In the genomic region with DNA sequence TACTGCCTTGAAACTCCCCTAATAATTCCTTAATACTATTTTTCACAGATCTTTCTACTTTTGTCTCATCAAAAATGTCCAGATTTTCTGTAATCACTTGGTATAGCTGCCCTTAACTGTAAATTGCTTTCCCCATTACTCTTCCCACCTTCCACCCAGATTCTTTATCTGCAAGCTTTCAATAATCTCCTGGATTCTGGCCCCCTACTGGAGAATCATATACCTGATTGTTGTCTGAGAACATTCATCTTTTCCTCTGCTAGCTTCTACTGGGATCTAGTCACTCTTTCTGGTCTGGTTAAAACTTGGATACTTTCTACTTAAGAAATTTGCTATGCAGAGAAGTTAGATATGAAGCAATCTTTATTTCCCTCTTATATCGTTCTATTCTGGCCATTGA, we compare ENCODE assay signal across 21 cellular contexts.
DNase-seq lines count a peak whose midpoint lies in the region; ATAC-seq and TF ChIP-seq lines count a peak whose summit lies in the region.
"Had no signal": no experiment of that assay in that cellular context is flagged by ENCODE, and none has a peak within 500 bp of the region (broad histone marks: within the 10 kb centered on the region; RNA-seq: fewer than 3 reads in every experiment).

No MANE protein-coding gene starts in this region.

- CTCF ChIA-PET in Calu3 (lab: Charles Lee), result no interaction called here
- CTCF ChIA-PET in activated CD4-positive, alpha-beta memory T cell treated with anti-CD3 and anti-CD28 coated beads for 36 hours (lab: Charles Lee), result no interaction called here

- H3K27me3 ChIP-seq in DND-41 (ENCODE audit: insufficient read depth, low read length, poor library complexity) (no peaks in the 10 kb centered on the region), right lobe of liver (peaks cover 0 to 4% of the 10 kb centered on the region in 2 donors)
- H3K27me3 ChIP-seq: esophagus squamous epithelium, spleen, thyroid gland had no signal

- no peaks in the 10 kb centered on the region for H4K20me1 ChIP-seq in DND-41 (ENCODE audit: insufficient read depth, low read length)

- no peaks in the 10 kb centered on the region for H3K4me1 ChIP-seq in DND-41 (ENCODE audit: insufficient read depth, low read length)
- H3K4me1 ChIP-seq in right lobe of liver, result no peaks in the 10 kb centered on the region
- H3K4me1 ChIP-seq: BLaER1 treated with 17β-estradiol and CSF1 and Interleukin-3, amounts not matched to agents 10 nM and 100 nM; esophagus squamous epithelium; psoas muscle; spleen; thyroid gland had no signal

- no peak overlapping the region for H2AFZ ChIP-seq in DND-41 (ENCODE audit: low read depth, low read length)

- H3K36me3 ChIP-seq in DND-41 (ENCODE audit: insufficient read depth, low read length) (no peaks in the 10 kb centered on the region), right lobe of liver (no peaks in the 10 kb centered on the region)
- H3K36me3 ChIP-seq: BLaER1 treated with 17β-estradiol and CSF1 and Interleukin-3, amounts not matched to agents 10 nM and 100 nM; esophagus squamous epithelium; spleen; thyroid gland had no signal

- no peaks in the 10 kb centered on the region for H3K79me2 ChIP-seq in DND-41 (ENCODE audit: insufficient read depth, low read length)

- H3K4me2 ChIP-seq in DND-41 (ENCODE audit: insufficient read depth, low read length), result no peak overlapping the region
- H3K4me2 ChIP-seq: BLaER1 treated with 17β-estradiol and CSF1 and Interleukin-3, amounts not matched to agents 10 nM and 100 nM had no signal

- intact Hi-C loops in right lobe of liver (cut with DNase I) (no loop called here), Calu3 (cut with micrococcal nuclease; ENCODE audit: unreplicated experiment) (no loop called here)
- intact Hi-C loops in activated CD4-positive, alpha-beta memory T cell treated with anti-CD3 and anti-CD28 coated beads for 36 hours (cut with micrococcal nuclease), result no loop called here

- no peak overlapping the region for H3K27ac ChIP-seq in DND-41 (ENCODE audit: low read length)
- no peak overlapping the region for H3K27ac ChIP-seq in right lobe of liver
- H3K27ac ChIP-seq: BLaER1 treated with 17β-estradiol and CSF1 and Interleukin-3, amounts not matched to agents 10 nM and 100 nM; esophagus squamous epithelium; psoas muscle; spleen; thyroid gland had no signal

- H3K9me3 ChIP-seq in DND-41 (ENCODE audit: insufficient read depth, low read length, severe bottlenecking) (no peaks in the 10 kb centered on the region), right lobe of liver (no peaks in the 10 kb centered on the region)
- H3K9me3 ChIP-seq: BLaER1 treated with 17β-estradiol and CSF1 and Interleukin-3, amounts not matched to agents 10 nM and 100 nM; esophagus squamous epithelium; psoas muscle; spleen; thyroid gland had no signal

- TF ChIP-seq CTCF in DND-41 (IDR thresholded peaks at IDR 0.05; ENCODE audit: borderline replicate concordance, extremely low read depth, low read length, poor library complexity, severe bottlenecking) (peak; percentile 10), right lobe of liver (IDR thresholded peaks at IDR 0.05) (peak; percentile 13 to 40 (median 28)), Calu3 (IDR thresholded peaks at IDR 0.05; ENCODE audit: unreplicated experiment) (no peak), GM13976 (IDR thresholded peaks at IDR 0.05; ENCODE audit: borderline replicate concordance, control extremely low read depth, extremely low read depth, insufficient read depth, missing control alignments) (no peak)

- in situ Hi-C loops in KBM-7 (cut with MboI; ENCODE audit: low pct_unique_long_range_greater_than_20kb, low sequenced_read_pairs) (no loop called here), SK-MEL-5 (cut with HindIII; ENCODE audit: low pct_unique_long_range_greater_than_20kb, low sequenced_read_pairs) (no loop called here), GM13976 (cut with MboI; ENCODE audit: low sequenced_read_pairs, unreplicated experiment) (no loop called here)

- H3K4me3 Mint-ChIP-seq in Calu3 (ENCODE audit: low read depth, unreplicated experiment), result no peak overlapping the region
- no peak overlapping the region for H3K4me3 Mint-ChIP-seq in activated CD4-positive, alpha-beta memory T cell treated with anti-CD3 and anti-CD28 coated beads for 36 hours
- H3K4me3 Mint-ChIP-seq: activated B cell treated with CpG ODN at 0.5 μM for 24 hours; naive thymus-derived CD4-positive, alpha-beta T cell; stimulated activated memory B cell treated with anti-CD40 and anti-IgM and Interleukin-4, amounts not matched to agents 10 μg/mL and 1 μg/mL and 100 μg/mL, for 72 hours had no signal

- no TSS peak for BruUV-seq in Calu3 (replicated peaks; lab: Mats Ljungman, UMichigan)

- H3K27ac Mint-ChIP-seq in Calu3 (ENCODE audit: unreplicated experiment), result no peak overlapping the region
- no peak overlapping the region for H3K27ac Mint-ChIP-seq in activated CD4-positive, alpha-beta memory T cell treated with anti-CD3 and anti-CD28 coated beads for 36 hours
- H3K27ac Mint-ChIP-seq: activated B cell treated with CpG ODN at 0.5 μM for 24 hours; naive thymus-derived CD4-positive, alpha-beta T cell; stimulated activated memory B cell treated with anti-CD40 and anti-IgM and Interleukin-4, amounts not matched to agents 10 μg/mL and 1 μg/mL and 100 μg/mL, for 72 hours had no signal

- peaks cover 8% of the 10 kb centered on the region for H3K9me3 Mint-ChIP-seq in Calu3 (ENCODE audit: low read depth, unreplicated experiment)
- H3K9me3 Mint-ChIP-seq in activated CD4-positive, alpha-beta memory T cell treated with anti-CD3 and anti-CD28 coated beads for 36 hours, result no peaks in the 10 kb centered on the region

- no peaks in the 10 kb centered on the region for H3K4me1 Mint-ChIP-seq in Calu3 (ENCODE audit: low read depth, unreplicated experiment)
- H3K4me1 Mint-ChIP-seq in activated CD4-positive, alpha-beta memory T cell treated with anti-CD3 and anti-CD28 coated beads for 36 hours (ENCODE audit: low read depth), result no peaks in the 10 kb centered on the region
- H3K4me1 Mint-ChIP-seq: activated B cell treated with CpG ODN at 0.5 μM for 24 hours; naive thymus-derived CD4-positive, alpha-beta T cell; stimulated activated memory B cell treated with anti-CD40 and anti-IgM and Interleukin-4, amounts not matched to agents 10 μg/mL and 1 μg/mL and 100 μg/mL, for 72 hours had no signal

- H3K27me3 Mint-ChIP-seq in Calu3 (ENCODE audit: unreplicated experiment), result no peaks in the 10 kb centered on the region
- no peaks in the 10 kb centered on the region for H3K27me3 Mint-ChIP-seq in activated CD4-positive, alpha-beta memory T cell treated with anti-CD3 and anti-CD28 coated beads for 36 hours
- H3K27me3 Mint-ChIP-seq: activated B cell treated with CpG ODN at 0.5 μM for 24 hours; naive thymus-derived CD4-positive, alpha-beta T cell; stimulated activated memory B cell treated with anti-CD40 and anti-IgM and Interleukin-4, amounts not matched to agents 10 μg/mL and 1 μg/mL and 100 μg/mL, for 72 hours had no signal

- H3K4me3 ChIP-seq in DND-41 (ENCODE audit: low read depth in 1 of 2, low read length in 2 of 2) (no peak overlapping the region), right lobe of liver (no peak overlapping the region)
- H3K4me3 ChIP-seq: BLaER1 treated with 17β-estradiol and CSF1 and Interleukin-3, amounts not matched to agents 10 nM and 100 nM; esophagus squamous epithelium; psoas muscle; spleen; thyroid gland had no signal

- DNase-seq in DND-41, result no peak
- peak; percentile 1 for DNase-seq in KBM-7
- DNase-seq in SK-MEL-5 (ENCODE audit: low read depth, low spot score), result peak; percentile 14
- DNase-seq in right lobe of liver, result no peak
- no peak for DNase-seq in Calu3
- DNase-seq in activated CD4-positive, alpha-beta memory T cell treated with anti-CD3 and anti-CD28 coated beads for 36 hours, result no peak
- no peak for DNase-seq in GM13976 (ENCODE audit: low spot score)
- DNase-seq: activated B cell treated with CpG ODN at 0.5 μM for 24 hours; DMS79 treated with DMSO at 0.1 percent for 48 hours; esophagus squamous epithelium; MV-4-11; naive thymus-derived CD4-positive, alpha-beta T cell; NCI-H2081 treated with DMSO at 0.1 percent for 48 hours; NCI-H526 treated with DMSO at 0.1 percent for 48 hours; psoas muscle; spleen; T-helper 1 cell; thyroid gland had no signal

- no peaks in the 10 kb centered on the region for H3K36me3 Mint-ChIP-seq in Calu3 (ENCODE audit: insufficient read depth, unreplicated experiment)
- no peaks in the 10 kb centered on the region for H3K36me3 Mint-ChIP-seq in activated CD4-positive, alpha-beta memory T cell treated with anti-CD3 and anti-CD28 coated beads for 36 hours
- H3K36me3 Mint-ChIP-seq: naive thymus-derived CD4-positive, alpha-beta T cell; stimulated activated memory B cell treated with anti-CD40 and anti-IgM and Interleukin-4, amounts not matched to agents 10 μg/mL and 1 μg/mL and 100 μg/mL, for 72 hours had no signal

- H3K9ac ChIP-seq in DND-41 (ENCODE audit: low read depth, low read length), result no peak overlapping the region
- H3K9ac ChIP-seq: BLaER1 treated with 17β-estradiol and CSF1 and Interleukin-3, amounts not matched to agents 10 nM and 100 nM had no signal

- ATAC-seq in DND-41 (ENCODE audit: insufficient read depth, low read depth) (no peak), right lobe of liver (no peak), GM21717 (IDR thresholded peaks at IDR 0.05; ENCODE audit: unreplicated experiment) (no peak)
- ATAC-seq: naive thymus-derived CD4-positive, alpha-beta T cell; psoas muscle; stimulated activated memory B cell treated with anti-CD40 and anti-IgM and Interleukin-4, amounts not matched to agents 10 μg/mL and 1 μg/mL and 100 μg/mL, for 72 hours had no signal

- POLR2A ChIA-PET in activated CD4-positive, alpha-beta memory T cell treated with anti-CD3 and anti-CD28 coated beads for 36 hours (lab: Charles Lee), result no interaction called here

- WGBS in right lobe of liver (ENCODE audit: insufficient coverage, low coverage, low lambda C conversion rate, missing lambda C conversion rate), result 24% methylated on average over 1 of the region's 1 CpG

- no peak for TF ChIP-seq POLR2A in right lobe of liver (IDR thresholded peaks at IDR 0.05)

Comparison
In these comparisons a context has a peak if more than half of its experiments do, and no peak if none do; other contexts are left out.
1. DNase-seq: peak in KBM-7 (single experiment) and SK-MEL-5 (single experiment); none in DND-41 (single experiment), right lobe of liver (0 of 3), Calu3 (single experiment), activated CD4-positive, alpha-beta memory T cell treated with anti-CD3 and anti-CD28 coated beads for 36 hours (single experiment) and GM13976 (single experiment).
2. CTCF ChIP-seq: peak in DND-41 (single experiment) and right lobe of liver (4 of 4); none in Calu3 (single experiment) and GM13976 (single experiment).